In the genomic region with DNA sequence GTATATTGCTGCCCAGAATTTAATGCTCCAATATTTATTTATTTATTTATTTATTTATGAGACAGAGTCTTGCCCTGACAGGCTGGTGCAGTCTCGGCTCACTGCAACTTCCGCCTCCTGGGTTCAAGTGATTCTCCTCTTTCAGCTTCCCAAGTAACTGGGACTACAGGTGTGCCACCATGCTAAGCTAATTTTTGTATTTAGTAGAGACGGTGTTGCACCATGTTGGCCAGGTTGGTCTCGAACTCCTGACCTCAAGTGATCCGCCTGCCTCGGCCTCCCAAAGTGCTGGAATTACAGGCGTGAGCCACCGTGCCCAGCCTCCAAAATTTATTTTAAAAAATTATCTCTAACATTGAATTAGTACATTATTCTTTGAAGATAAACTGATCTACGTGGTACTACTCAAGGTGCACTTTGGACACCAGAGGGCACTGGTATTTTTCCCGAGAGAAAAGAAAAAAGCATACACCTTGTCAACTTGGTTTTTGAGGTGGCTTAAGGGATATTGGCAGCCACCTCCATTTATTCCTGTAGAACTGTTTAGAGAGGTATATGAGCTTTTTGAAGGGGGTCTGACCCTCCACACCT, we compare ENCODE assay signal across 9 cellular contexts. TPM values are rescaled to one million over a fixed set of nuclear protein-coding genes. Genes with fewer than 3 reads are reported as not detected.
DNase-seq lines count a peak whose midpoint lies in the region; ATAC-seq, FAIRE-seq and TF ChIP-seq lines count a peak whose summit lies in the region.
"Had no signal": no experiment of that assay in that cellular context is flagged by ENCODE, and none has a peak within 500 bp of the region (broad histone marks: within the 10 kb centered on the region; RNA-seq: fewer than 3 reads in every experiment).

No MANE protein-coding gene starts in this region.

- no peak overlapping the region for H2BK12ac ChIP-seq in H1 (ENCODE audit: low read depth, low read length)

- FAIRE-seq in H1 (lab: Jason Lieb, UNC), result no peak
- FAIRE-seq: endometrium had no signal

- H3K9ac ChIP-seq in OCI-LY3 (ENCODE audit: low read length) (no peak overlapping the region), H1 (replicated peaks in 1 of 4; ENCODE audit: extremely low read depth in 1 of 4, low read depth in 3 of 4, low read length in 3 of 4) (no peak overlapping the region), stomach smooth muscle (ENCODE audit: low read length in 2 of 2) (no peak overlapping the region)

- H3K79me2 ChIP-seq in OCI-LY3 (ENCODE audit: low read length), result no peaks in the 10 kb centered on the region
- peaks cover 3 to 27% of the 10 kb centered on the region in 2 experiments; a peak in 3 of 4 replicates for H3K79me2 ChIP-seq in H1 (ENCODE audit: control insufficient read depth in 1 of 2, insufficient read depth in 2 of 2, low read length in 2 of 2)

- H2BK20ac ChIP-seq in H1 (ENCODE audit: low read length), result no peak overlapping the region

- TF ChIP-seq RAD21 in H1 (IDR thresholded peaks at IDR 0.05 in 1 of 2, conservative IDR thresholded peaks at IDR 0.05 in 1 of 2; ENCODE audit: low read depth in 2 of 2, low read length in 2 of 2), result no peak

- no peak overlapping the region for H4K91ac ChIP-seq in H1 (replicated peaks; ENCODE audit: insufficient read length, low read length)

- DNase-seq in activated naive CD8-positive, alpha-beta T cell treated with anti-CD3 and anti-CD28 coated beads for 36 hours, result no peak
- DNase-seq in H1 (ENCODE audit: low read depth in 1 of 2, low spot score in 2 of 2) (no peak), putamen (ENCODE audit: low spot score) (no peak), NCI-H446 treated with DMSO at 0.1 percent for 48 hours (lab: John Stamatoyannopoulos, UW) (no peak)

- 0 out of 2 replicates have a peak, but pooled peaks cover 3% of the 10 kb centered on the region for H3K79me1 ChIP-seq in H1 (ENCODE audit: low read depth, low read length)

- H3K27ac ChIP-seq in OCI-LY3 (ENCODE audit: low read length) (no peak overlapping the region), H1 (ENCODE audit: low read depth, low read length) (no peak overlapping the region), stomach smooth muscle (ENCODE audit: low read length) (peak overlapping the region; percentile 46)

- H2AFZ ChIP-seq in OCI-LY3 (ENCODE audit: low read depth, low read length) (no peak overlapping the region), H1 (ENCODE audit: low read length) (no peak overlapping the region)

- no peak overlapping the region for H3K18ac ChIP-seq in H1 (ENCODE audit: extremely low read depth, low read length)

- H4K8ac ChIP-seq in H1 (ENCODE audit: extremely low read depth, insufficient read depth, low read length), result no peak overlapping the region

- CTCF ChIA-PET in H1 (lab: Charles Lee; ENCODE audit: partially characterized antibody), result interaction anchor here (0.7 to 6.2 kb wide), 12 partner anchors 9 to 511 kb away, joined by 3 to 53 read pairs (median 4); partner anchors contain the start of gene PIKFYVE

- no peak overlapping the region for H2AK5ac ChIP-seq in H1 (ENCODE audit: low read depth, low read length)

- no peak for ATAC-seq in GM21423 (IDR thresholded peaks at IDR 0.05; ENCODE audit: unreplicated experiment)

- no peak overlapping the region for H3K14ac ChIP-seq in H1 (ENCODE audit: insufficient read length)

- 79% methylated on average over 10 of the region's 10 CpGs; no CpG with 5 or more reads in 1 of the 2 experiments for WGBS in H1 (ENCODE audit: extremely low coverage in 1 of 2, insufficient coverage in 1 of 2, insufficient read length in 1 of 2, insufficient replicate concordance in 2 of 2, low coverage in 1 of 2, low lambda C conversion rate in 2 of 2, missing lambda C conversion rate in 1 of 2), 2 experiments

- H3K4me3 ChIP-seq in OCI-LY3 (ENCODE audit: low read length), result no peak overlapping the region
- peak overlapping the region in 1 of 4 experiments; percentile 99; a peak in 1 of 8 replicates for H3K4me3 ChIP-seq in H1 (ENCODE audit: extremely low read depth in 1 of 4, insufficient read depth in 2 of 4, low read depth in 3 of 4, low read length in 4 of 4)
- H3K4me3 ChIP-seq in stomach smooth muscle (ENCODE audit: low read length in 2 of 2), result no peak overlapping the region

- H3K4me3 Mint-ChIP-seq in activated naive CD8-positive, alpha-beta T cell, result peak overlapping the region; percentile 98
- H3K4me3 Mint-ChIP-seq in activated naive CD8-positive, alpha-beta T cell treated with anti-CD3 and anti-CD28 coated beads for 36 hours, result no peak overlapping the region

- no peak overlapping the region for H3K23ac ChIP-seq in H1 (ENCODE audit: insufficient read length)

- TF ChIP-seq EP300 in H1 (IDR thresholded peaks at IDR 0.05; ENCODE audit: borderline replicate concordance in 1 of 2, low read depth in 2 of 2, low read length in 2 of 2), result no peak

- peaks cover 28% of the 10 kb centered on the region for H3K4me1 Mint-ChIP-seq in activated naive CD8-positive, alpha-beta T cell (ENCODE audit: low read depth)
- peaks cover 22% of the 10 kb centered on the region for H3K4me1 Mint-ChIP-seq in activated naive CD8-positive, alpha-beta T cell treated with anti-CD3 and anti-CD28 coated beads for 36 hours

- no peak for TF ChIP-seq POLR2A in H1 (IDR thresholded peaks at IDR 0.05; ENCODE audit: control extremely low read depth in 1 of 2, low read depth in 2 of 2, low read length in 2 of 2)

- H3K27ac Mint-ChIP-seq in activated naive CD8-positive, alpha-beta T cell, result no peak overlapping the region
- no peak overlapping the region for H3K27ac Mint-ChIP-seq in activated naive CD8-positive, alpha-beta T cell treated with anti-CD3 and anti-CD28 coated beads for 36 hours

- H3K36me3 ChIP-seq in OCI-LY3 (replicated peaks; ENCODE audit: low read depth, low read length) (peaks cover 23% of the 10 kb centered on the region), H1 (ENCODE audit: control insufficient read depth in 2 of 4, insufficient read depth in 4 of 4, low read length in 3 of 4) (peaks cover 4 to 22% (median 8%) of the 10 kb centered on the region in 4 experiments; a peak in 5 of 8 replicates), stomach smooth muscle (ENCODE audit: control insufficient read depth in 2 of 2, insufficient read depth in 2 of 2, low read length in 2 of 2) (peaks cover 0 to under 1% of the 10 kb centered on the region in 2 donors)

- H3K56ac ChIP-seq in H1 (replicated peaks; ENCODE audit: insufficient read length, low read depth, low read length), result no peak overlapping the region

- POLR2A ChIA-PET in H1 (lab: Charles Lee; ENCODE audit: partially characterized antibody), result interaction anchor here (0.7 to 7.0 kb wide), 6 partner anchors 10 to 155 kb away, joined by 3 to 68 read pairs (median 4); partner anchors contain the start of gene PIKFYVE

- H3K4me2 ChIP-seq in OCI-LY3 (ENCODE audit: low read length) (no peak overlapping the region), H1 (ENCODE audit: insufficient read depth in 1 of 2, low read depth in 2 of 2, low read length in 2 of 2) (peak overlapping the region in 1 of 2 experiments; percentile 70; a peak in 1 of 4 replicates)

- H3K4me1 ChIP-seq in OCI-LY3 (ENCODE audit: low read length), result peaks cover 11% of the 10 kb centered on the region
- H3K4me1 ChIP-seq in H1 (replicated peaks in 1 of 4; ENCODE audit: control insufficient read depth in 3 of 4, insufficient read depth in 4 of 4, low read length in 3 of 4), result peaks cover 0 to 4% (median under 1%) of the 10 kb centered on the region in 4 experiments; a peak in 2 of 7 replicates
- H3K4me1 ChIP-seq in stomach smooth muscle (ENCODE audit: control insufficient read depth, insufficient read depth, low read length), result peaks cover 10% of the 10 kb centered on the region

- H4K20me1 ChIP-seq in OCI-LY3 (ENCODE audit: insufficient read depth, low read length) (no peaks in the 10 kb centered on the region), H1 (replicated peaks in 1 of 2; ENCODE audit: control insufficient read depth in 1 of 2, insufficient read depth in 2 of 2, low read length in 2 of 2) (peaks cover 0 to 1% of the 10 kb centered on the region in 2 experiments)

- peak; percentile 53 for TF ChIP-seq CTCF in OCI-LY3 (IDR thresholded peaks at IDR 0.05; ENCODE audit: low read depth, low read length)
- peak in 2 of 3 experiments; percentile 18 to 22; a peak in 2 of 4 replicates for TF ChIP-seq CTCF in H1 (IDR thresholded peaks at IDR 0.05; ENCODE audit: control extremely low read depth in 1 of 3, insufficient read depth in 1 of 3, low read depth in 1 of 3, low read length in 3 of 3)

- H3K9me3 ChIP-seq in OCI-LY3 (ENCODE audit: insufficient read depth, low read length) (no peaks in the 10 kb centered on the region), H1 (ENCODE audit: insufficient read depth in 2 of 2, low read depth in 1 of 2, low read length in 1 of 2) (no peaks in the 10 kb centered on the region), stomach smooth muscle (ENCODE audit: control insufficient read depth in 2 of 2, low read length in 2 of 2) (no peaks in the 10 kb centered on the region)

- no peaks in the 10 kb centered on the region for H3K36me3 Mint-ChIP-seq in activated naive CD8-positive, alpha-beta T cell
- H3K36me3 Mint-ChIP-seq in activated naive CD8-positive, alpha-beta T cell treated with anti-CD3 and anti-CD28 coated beads for 36 hours, result peaks cover 6% of the 10 kb centered on the region

- no peak overlapping the region for H2BK120ac ChIP-seq in H1 (replicated peaks; ENCODE audit: low read depth, low read length)

- H2BK15ac ChIP-seq in H1 (ENCODE audit: low read length), result 0 out of 2 replicates have a peak overlapping the region, but pooled peaks have one; percentile 62

- H4K5ac ChIP-seq in H1 (ENCODE audit: insufficient read length, low read depth, low read length), result no peak overlapping the region

- H3K27me3 ChIP-seq in OCI-LY3 (ENCODE audit: low read depth, low read length) (no peaks in the 10 kb centered on the region), H1 (replicated peaks in 1 of 4; ENCODE audit: control insufficient read depth in 3 of 4, extremely low read depth in 1 of 4, insufficient read depth in 3 of 4, low read length in 3 of 4) (no peaks in the 10 kb centered on the region), stomach smooth muscle (ENCODE audit: control insufficient read depth in 1 of 2, insufficient read depth in 2 of 2, low read length in 2 of 2) (no peaks in the 10 kb centered on the region)

- H3K23me2 ChIP-seq in H1 (ENCODE audit: low read depth, low read length), result peaks cover 2% of the 10 kb centered on the region; the same call in 1 of the 2 replicates

- H3K27me3 Mint-ChIP-seq in activated naive CD8-positive, alpha-beta T cell, result no peaks in the 10 kb centered on the region
- H3K27me3 Mint-ChIP-seq in activated naive CD8-positive, alpha-beta T cell treated with anti-CD3 and anti-CD28 coated beads for 36 hours, result no peaks in the 10 kb centered on the region

- H3K9me3 Mint-ChIP-seq in activated naive CD8-positive, alpha-beta T cell (ENCODE audit: low read depth), result no peaks in the 10 kb centered on the region
- no peaks in the 10 kb centered on the region for H3K9me3 Mint-ChIP-seq in activated naive CD8-positive, alpha-beta T cell treated with anti-CD3 and anti-CD28 coated beads for 36 hours

- no peak overlapping the region for H3K4ac ChIP-seq in H1 (replicated peaks; ENCODE audit: insufficient read length, low read depth, low read length)

- H2BK5ac ChIP-seq in H1 (ENCODE audit: low read depth, low read length), result no peak overlapping the region

RNA-seq across cellular contexts. Expression of gene IDH1, which starts 1.4 kb away (rescaled TPM):
- total RNA-seq in activated naive CD8-positive, alpha-beta T cell treated with anti-CD3 and anti-CD28 coated beads for 36 hours, result 10 to 100 TPM; 14.3 to 18.3 TPM
- total RNA-seq in H1 (2021; fragmentation: NEBNext Ultra II Directional; extraction: Animal tissue kit (Norgen Biotek cat#: 25700)), result 379 and 398 TPM in 2 replicates
- polyA plus RNA-seq in H1 (2011; rRNA removed), result 115 and 174 TPM in 2 replicates
- polyA plus RNA-seq in H1 (2011; cell fraction: cytosol; rRNA removed), result 268 TPM
- 93.8 TPM for polyA plus RNA-seq in H1 (2011; cell fraction: nucleus; rRNA removed)
- 219 to 322 TPM (median 251 TPM) in 4 replicates for polyA plus RNA-seq in H1 (2012, experiment 1 of 2)
- polyA plus RNA-seq in H1 (2012, experiment 2 of 2), result 47.0 TPM
- 281 TPM for polyA plus RNA-seq in H1 (2013, experiment 1 of 2)
- 281 TPM for polyA plus RNA-seq in H1 (2013, experiment 2 of 2)
- polyA minus RNA-seq in H1 (2011; rRNA and poly(A)+ RNA removed), result 238 and 293 TPM in 2 replicates
- 164 TPM for polyA minus RNA-seq in H1 (2011; cell fraction: cytosol; rRNA and poly(A)+ RNA removed)
- 137 TPM for polyA minus RNA-seq in H1 (2011; cell fraction: nucleus; rRNA and poly(A)+ RNA removed)

RNA-seq across cellular contexts. Expression of gene PIKFYVE, which starts 9.8 kb away (rescaled TPM):
- 10 to 100 TPM; 13.5 to 13.6 TPM for total RNA-seq in activated naive CD8-positive, alpha-beta T cell treated with anti-CD3 and anti-CD28 coated beads for 36 hours
- total RNA-seq in H1 (2021; fragmentation: NEBNext Ultra II Directional; extraction: Animal tissue kit (Norgen Biotek cat#: 25700)), result 33.5 and 35.8 TPM in 2 replicates
- 7.4 and 8.8 TPM in 2 replicates for polyA plus RNA-seq in H1 (2011; rRNA removed)
- 12.5 TPM for polyA plus RNA-seq in H1 (2011; cell fraction: cytosol; rRNA removed)
- 19.3 TPM for polyA plus RNA-seq in H1 (2011; cell fraction: nucleus; rRNA removed)
- polyA plus RNA-seq in H1 (2012, experiment 1 of 2), result 7.7 to 15.2 TPM (median 10.9 TPM) in 4 replicates
- 0.55 TPM for polyA plus RNA-seq in H1 (2012, experiment 2 of 2)
- polyA plus RNA-seq in H1 (2013, experiment 1 of 2), result 15.0 TPM
- 14.8 TPM for polyA plus RNA-seq in H1 (2013, experiment 2 of 2)
- 54.9 and 78.0 TPM in 2 replicates for polyA minus RNA-seq in H1 (2011; rRNA and poly(A)+ RNA removed)
- polyA minus RNA-seq in H1 (2011; cell fraction: cytosol; rRNA and poly(A)+ RNA removed), result 27.2 TPM
- 81.6 TPM for polyA minus RNA-seq in H1 (2011; cell fraction: nucleus; rRNA and poly(A)+ RNA removed)

Comparison
In these comparisons a context has a peak if more than half of its experiments do, and no peak if none do; other contexts are left out.
1. RNA of gene IDH1, which starts 1.4 kb away (total RNA-seq): 379 to 398 TPM in H1; 14.3 to 18.3 TPM in activated naive CD8-positive, alpha-beta T cell treated with anti-CD3 and anti-CD28 coated beads for 36 hours; every median in the first group is over 10 times any median in the second.